Comparison of ENCODE assay signal across 8 cellular contexts in genomic region chr1:43649131-43649477, GRCh38. TPM values are rescaled to one million over a fixed set of nuclear protein-coding genes. Genes with fewer than 3 reads are reported as not detected.
DNase-seq lines count a peak whose midpoint lies in the region; ATAC-seq and TF ChIP-seq lines count a peak whose summit lies in the region.
"Not testable (repeated sequence)": the region's sequence is repeated elsewhere in the genome, so short reads cannot be mapped to it uniquely, and the experiment has no call there.

No MANE protein-coding gene starts in this region.

- not testable (repeated sequence) for H3K23ac ChIP-seq in mesenchymal stem cell (ENCODE audit: low read length in 2 of 2)

- WGBS in mesenchymal stem cell = 52% methylated on average over 8 of the region's 16 CpGs
- WGBS in prostate gland = 19% methylated on average over 15 of the region's 16 CpGs

- peaks cover 12% of the 10 kb centered on the region for H3K4me1 ChIP-seq in foreskin keratinocyte
- H3K4me1 ChIP-seq in mesenchymal stem cell (ENCODE audit: control insufficient read depth, insufficient read depth, low read depth, low read length); prostate gland (replicated peaks): not testable (repeated sequence)

- not testable (repeated sequence) for TF ChIP-seq CTCF in Calu3 (IDR thresholded peaks at IDR 0.05; ENCODE audit: unreplicated experiment); NB4 (IDR thresholded peaks at IDR 0.05; ENCODE audit: low read depth, low read length); cardiac fibroblast (IDR thresholded peaks at IDR 0.05; ENCODE audit: low read depth, low read length); foreskin keratinocyte (conservative IDR thresholded peaks at IDR 0.05); prostate gland (IDR thresholded peaks at IDR 0.05); type B pancreatic cell (conservative IDR thresholded peaks at IDR 0.05)

- H4K8ac ChIP-seq in mesenchymal stem cell (ENCODE audit: low read length) = peak overlapping the region; percentile 89

- H3K27ac Mint-ChIP-seq in Calu3 (ENCODE audit: unreplicated experiment) = not testable (repeated sequence)
- H3K27ac Mint-ChIP-seq in activated CD8-positive, alpha-beta T cell treated with anti-CD3 and anti-CD28 coated beads, Interleukin-2, amount 10 ng/mL, durations not matched to agents 7 days and 5 days = peak overlapping the region; percentile 91
- H3K27ac Mint-ChIP-seq in type B pancreatic cell = peak overlapping the region; percentile 95

- not testable (repeated sequence) for H3K14ac ChIP-seq in mesenchymal stem cell (ENCODE audit: low read length in 2 of 2)

- peak overlapping the region; percentile 92 for H3K4me3 Mint-ChIP-seq in Calu3 (ENCODE audit: low read depth, unreplicated experiment)
- peak overlapping the region; percentile 98 for H3K4me3 Mint-ChIP-seq in activated CD8-positive, alpha-beta T cell treated with anti-CD3 and anti-CD28 coated beads, Interleukin-2, amount 10 ng/mL, durations not matched to agents 7 days and 5 days
- peak overlapping the region; percentile 96 for H3K4me3 Mint-ChIP-seq in type B pancreatic cell

- peak overlapping the region; percentile 83 to 98 for H3K4ac ChIP-seq in mesenchymal stem cell (ENCODE audit: low read depth in 1 of 2, low read length in 2 of 2)

- peak overlapping the region; percentile 10 for H2BK5ac ChIP-seq in mesenchymal stem cell (ENCODE audit: low read depth, low read length, poor library complexity, severe bottlenecking)

- not testable (repeated sequence) for H3K9me3 ChIP-seq in mesenchymal stem cell (ENCODE audit: control insufficient read depth, low read length); prostate gland

- peak overlapping the region; percentile 93 for H3K9ac ChIP-seq in mesenchymal stem cell (ENCODE audit: low read length)

- not testable (repeated sequence) for H3K27me3 ChIP-seq in foreskin keratinocyte; prostate gland (replicated peaks; ENCODE audit: insufficient read depth)
- H3K27me3 ChIP-seq in mesenchymal stem cell (ENCODE audit: control insufficient read depth in 1 of 2, insufficient read depth in 1 of 2, low read length in 2 of 2) = peaks cover 9 to 12% of the 10 kb centered on the region in 2 experiments

- not testable (repeated sequence) for TF ChIP-seq POLR2A in NB4 (IDR thresholded peaks at IDR 0.05; ENCODE audit: extremely low read depth, insufficient read length); prostate gland (IDR thresholded peaks at IDR 0.05)

- not testable (repeated sequence) for DNase-seq in Calu3; NB4 (ENCODE audit: low read depth); cardiac fibroblast (ENCODE audit: low read depth in 2 of 2); foreskin keratinocyte; mesenchymal stem cell; prostate gland (ENCODE audit: low spot score); type B pancreatic cell (ENCODE audit: extremely low spot score, unreplicated experiment)
- DNase-seq in activated CD8-positive, alpha-beta T cell treated with anti-CD3 and anti-CD28 coated beads, Interleukin-2, amount 10 ng/mL, durations not matched to agents 7 days and 5 days = peak; percentile 23

- CTCF ChIA-PET in Calu3 (lab: Charles Lee) = interaction anchor here (0.7 to 2.0 kb wide), 5 partner anchors 15 to 119 kb away, joined by 3 to 8 read pairs (median 3); partner anchors contain the start of gene PTPRF
- CTCF ChIA-PET in activated CD8-positive, alpha-beta T cell treated with anti-CD3 and anti-CD28 coated beads, Interleukin-2, amount 10 ng/mL, durations not matched to agents 7 days and 5 days (lab: Charles Lee) = interaction anchor here (0.7 to 2.4 kb wide), 7 partner anchors 8 to 1843 kb away, joined by 3 to 15 read pairs (median 5); partner anchors contain the start of genes ARTN and PTPRF

- H2BK15ac ChIP-seq in mesenchymal stem cell (ENCODE audit: low read depth, poor library complexity, severe bottlenecking) = peak overlapping the region; percentile 44

- ATAC-seq in activated CD8-positive, alpha-beta T cell treated with anti-CD3 and anti-CD28 coated beads, Interleukin-2, amount 10 ng/mL, durations not matched to agents 7 days and 5 days; foreskin keratinocyte: not testable (repeated sequence)

- not testable (repeated sequence) for BruUV-seq in Calu3 (replicated peaks; lab: Mats Ljungman, UMichigan)

- POLR2A ChIA-PET in activated CD8-positive, alpha-beta T cell treated with anti-CD3 and anti-CD28 coated beads, Interleukin-2, amount 10 ng/mL, durations not matched to agents 7 days and 5 days (lab: Charles Lee) = interaction anchor here (0.6 to 1.5 kb wide), 9 partner anchors 13 to 1495 kb away, joined by 3 to 5 read pairs (median 3); no protein-coding TSS in a partner anchor

- H3K18ac ChIP-seq in mesenchymal stem cell (ENCODE audit: low read depth in 1 of 2, low read length in 2 of 2) = peak overlapping the region; percentile 71 to 73

- H3K9me3 Mint-ChIP-seq in Calu3 (ENCODE audit: low read depth, unreplicated experiment); activated CD8-positive, alpha-beta T cell treated with anti-CD3 and anti-CD28 coated beads, Interleukin-2, amount 10 ng/mL, durations not matched to agents 7 days and 5 days (ENCODE audit: insufficient read depth); type B pancreatic cell: not testable (repeated sequence)

- H3K36me3 ChIP-seq in mesenchymal stem cell (ENCODE audit: control insufficient read depth in 1 of 2, insufficient read depth in 2 of 2, low read depth in 1 of 2, low read length in 2 of 2) = peaks cover 3 to 12% of the 10 kb centered on the region in 2 experiments
- not testable (repeated sequence) for H3K36me3 ChIP-seq in prostate gland

- peak overlapping the region; percentile 73 for H3K27ac ChIP-seq in foreskin keratinocyte
- peak overlapping the region; percentile 84 for H3K27ac ChIP-seq in mesenchymal stem cell (ENCODE audit: low read length, poor library complexity, severe bottlenecking)
- peak overlapping the region; percentile 95 to 97 for H3K27ac ChIP-seq in prostate gland

- peak overlapping the region; percentile 98 for H3K4me3 ChIP-seq in NB4 (ENCODE audit: low read depth, low read length)
- H3K4me3 ChIP-seq in cardiac fibroblast (replicated peaks in 1 of 2; ENCODE audit: low read depth in 2 of 2, low read length in 2 of 2) = peak overlapping the region; percentile 88 to 96
- H3K4me3 ChIP-seq in mesenchymal stem cell (ENCODE audit: insufficient read depth in 1 of 2, low read depth in 1 of 2, low read length in 2 of 2) = peak overlapping the region; percentile 48 to 90
- H3K4me3 ChIP-seq in prostate gland = peak overlapping the region; percentile 64 to 71

- intact Hi-C loops in Calu3 (cut with micrococcal nuclease; ENCODE audit: unreplicated experiment) = not testable (repeated sequence)
- intact Hi-C loops in prostate gland (cut with DNase I) = loop anchor here (5.0 kb wide), 1 partner anchor 97 kb away; no protein-coding TSS in a partner anchor

- H3K4me1 Mint-ChIP-seq in Calu3 (ENCODE audit: low read depth, unreplicated experiment) (peaks cover 42% of the 10 kb centered on the region), type B pancreatic cell (ENCODE audit: unreplicated experiment) (peaks cover 20% of the 10 kb centered on the region)
- peaks cover 23% of the 10 kb centered on the region for H3K4me1 Mint-ChIP-seq in activated CD8-positive, alpha-beta T cell treated with anti-CD3 and anti-CD28 coated beads, Interleukin-2, amount 10 ng/mL, durations not matched to agents 7 days and 5 days (ENCODE audit: low read depth)

- H2BK12ac ChIP-seq in mesenchymal stem cell (ENCODE audit: low read length in 2 of 2) = peak overlapping the region in 1 of 2 experiments; percentile 57

- H3K36me3 Mint-ChIP-seq in Calu3 (ENCODE audit: insufficient read depth, unreplicated experiment) = peaks cover 46% of the 10 kb centered on the region
- not testable (repeated sequence) for H3K36me3 Mint-ChIP-seq in activated CD8-positive, alpha-beta T cell treated with anti-CD3 and anti-CD28 coated beads, Interleukin-2, amount 10 ng/mL, durations not matched to agents 7 days and 5 days (ENCODE audit: low read depth); type B pancreatic cell

- H2AK5ac ChIP-seq in mesenchymal stem cell (ENCODE audit: low read length, severe bottlenecking) = not testable (repeated sequence)

- peak overlapping the region; percentile 91 for H3K4me2 ChIP-seq in mesenchymal stem cell (ENCODE audit: low read length, poor library complexity, severe bottlenecking)

- H4K91ac ChIP-seq in mesenchymal stem cell (ENCODE audit: low read length) = peak overlapping the region; percentile 90

- not testable (repeated sequence) for H2BK120ac ChIP-seq in mesenchymal stem cell (ENCODE audit: low read depth, low read length)

- H2AFZ ChIP-seq in mesenchymal stem cell (ENCODE audit: low read depth, low read length) = peak overlapping the region; percentile 46

- H3K79me1 ChIP-seq in mesenchymal stem cell (replicated peaks; ENCODE audit: low read length, poor library complexity, severe bottlenecking) = not testable (repeated sequence)

- not testable (repeated sequence) for H3K27me3 Mint-ChIP-seq in Calu3 (ENCODE audit: unreplicated experiment); activated CD8-positive, alpha-beta T cell treated with anti-CD3 and anti-CD28 coated beads, Interleukin-2, amount 10 ng/mL, durations not matched to agents 7 days and 5 days (ENCODE audit: low read depth); type B pancreatic cell

RNA-seq across cellular contexts. Expression of gene KDM4A, which starts 0.8 kb away (rescaled TPM):
- total RNA-seq in Calu3 (2022) (46.4 and 47.9 TPM in 2 replicates), foreskin keratinocyte (29.5 and 30.1 TPM in 2 replicates), prostate gland (10 to 100 TPM; 39.2 to 43.7 TPM), type B pancreatic cell (ENCODE audit: low replicate concordance) (55.3 and 67.8 TPM in 2 replicates)
- total RNA-seq in activated CD8-positive, alpha-beta T cell treated with anti-CD3 and anti-CD28 coated beads, Interleukin-2, amount 10 ng/mL, durations not matched to agents 7 days and 5 days = 10 to 100 TPM; 31.5 to 37.8 TPM
- polyA plus RNA-seq in foreskin keratinocyte = 10.3 and 11.5 TPM in 2 replicates
- polyA plus RNA-seq in mesenchymal stem cell (2013, experiment 1 of 2) = 22.4 TPM
- polyA plus RNA-seq in mesenchymal stem cell (2013, experiment 2 of 2) = 21.9 TPM

RNA-seq across cellular contexts. Expression of gene ST3GAL3, which starts 58.2 kb away (rescaled TPM):
- total RNA-seq in Calu3 (2022) (13.4 and 20.0 TPM in 2 replicates), foreskin keratinocyte (12.4 and 13.6 TPM in 2 replicates), prostate gland (10 to 100 TPM; 13.8 to 35.0 TPM), type B pancreatic cell (ENCODE audit: low replicate concordance) (6.4 and 24.4 TPM in 2 replicates)
- total RNA-seq in activated CD8-positive, alpha-beta T cell treated with anti-CD3 and anti-CD28 coated beads, Interleukin-2, amount 10 ng/mL, durations not matched to agents 7 days and 5 days = 10 to 100 TPM; 20.4 to 23.3 TPM
- polyA plus RNA-seq in foreskin keratinocyte = 16.3 and 17.3 TPM in 2 replicates
- polyA plus RNA-seq in mesenchymal stem cell (2013, experiment 1 of 2) = 8.2 TPM
- polyA plus RNA-seq in mesenchymal stem cell (2013, experiment 2 of 2) = 8.4 TPM
